In genomic region chr1:51518730-51519047, GRCh38 we compare ENCODE assay signal across 8 cellular contexts. TPM values are rescaled to one million over a fixed set of nuclear protein-coding genes. Genes with fewer than 3 reads are reported as not detected.
DNase-seq lines count a peak whose midpoint lies in the region; ATAC-seq, FAIRE-seq and TF ChIP-seq lines count a peak whose summit lies in the region.

No MANE protein-coding gene starts in this region.

- in situ Hi-C loops in brain microvascular endothelial cell (cut with HindIII; ENCODE audit: low pct_ligation_motif_present, low sequenced_read_pairs), result no loop called here

- no peak for TF ChIP-seq CTCF in A549 (IDR thresholded peaks at IDR 0.05)
- TF ChIP-seq CTCF in brain microvascular endothelial cell (IDR thresholded peaks at IDR 0.05; ENCODE audit: low read depth, low read length, missing control alignments), result no peak

- peaks cover 24% of the 10 kb centered on the region; the same call in 2 of the 3 replicates for H3K4me1 ChIP-seq in A549

- peak in 1 of 2 experiments; percentile 19 for DNase-seq in A549 (ENCODE audit: low read depth in 1 of 2, low spot score in 1 of 2)
- peak; percentile 66 for DNase-seq in SW480 (ENCODE audit: low spot score)
- DNase-seq in brain microvascular endothelial cell, result no peak
- peak; percentile 67 for DNase-seq in kidney tubule cell (ENCODE audit: low spot score)
- DNase-seq in stimulated activated CD8-positive, alpha-beta memory T cell treated with anti-CD3 and anti-CD28 coated beads, Interleukin-12 subunit alpha, Interleukin-12 subunit beta, amount 100 ng/mL, for 4 hours (ENCODE audit: low read depth), result peak; percentile 21
- DNase-seq in OCI-M2 (lab: John Stamatoyannopoulos, UW; ENCODE audit: unreplicated experiment), result no peak

- H3K36me3 ChIP-seq in brain microvascular endothelial cell (replicated peaks), result no peaks in the 10 kb centered on the region

- H3K9me3 ChIP-seq in A549, result no peaks in the 10 kb centered on the region

- peak; percentile 78 to 82 for ATAC-seq in A549
- peak; percentile 41 for ATAC-seq in GM18867 (IDR thresholded peaks at IDR 0.05; ENCODE audit: unreplicated experiment)
- ATAC-seq in HG03039 (IDR thresholded peaks at IDR 0.05; ENCODE audit: unreplicated experiment), result peak; percentile 39

- H3K27ac ChIP-seq in A549 (peak overlapping the region; percentile 90 to 99), brain microvascular endothelial cell (peak overlapping the region; percentile 60)

- TF ChIP-seq POLR2A in A549 (IDR thresholded peaks at IDR 0.05; ENCODE audit: low read length), result peak; percentile 18; the same call in 1 of the 2 replicates

- no peak for TF ChIP-seq RAD21 in A549 (conservative IDR thresholded peaks at IDR 0.05 in 1 of 2, IDR thresholded peaks at IDR 0.05 in 1 of 2)

- TF ChIP-seq EP300 in A549 (IDR thresholded peaks at IDR 0.05), result no peak

- no peaks in the 10 kb centered on the region for H3K27me3 ChIP-seq in brain microvascular endothelial cell (replicated peaks)

- no CpG with 5 or more reads among the region's 46 CpGs for WGBS in A549 (ENCODE audit: missing lambda C conversion rate)

- peak overlapping the region; percentile 84 for H3K4me2 ChIP-seq in A549

- CTCF ChIA-PET in A549 (lab: Yijun Ruan, JAX), result interaction anchor here (0.5 to 1.3 kb wide), 2 partner anchors 15 to 163 kb away, joined by 3 read pairs; no protein-coding TSS in a partner anchor

- POLR2A ChIA-PET in A549 (lab: Yijun Ruan, JAX), result interaction anchor here (0.7 kb wide), 2 partner anchors 42 to 171 kb away, joined by 3 read pairs; no protein-coding TSS in a partner anchor

- no peak for FAIRE-seq in A549 (lab: Jason Lieb, UNC)

- peak overlapping the region; percentile 74 for H3K4me3 ChIP-seq in A549
- H3K4me3 ChIP-seq in brain microvascular endothelial cell (ENCODE audit: low read depth, low read length), result peak overlapping the region; percentile 75

TF ChIP-seq in A549, 52 proteins besides CTCF, POLR2A, EP300 and RAD21:
- TF ChIP-seq ZSCAN20 (CRISPR knock-in tag; IDR thresholded peaks at IDR 0.05) (no peak), ELK1 (IDR thresholded peaks at IDR 0.05; ENCODE audit: low read depth, low read length) (no peak), RNF2 (IDR thresholded peaks at IDR 0.05; ENCODE audit: borderline replicate concordance, low read depth) (no peak), CEBPB (IDR thresholded peaks at IDR 0.05) (no peak), HOXA7 (CRISPR knock-in tag; IDR thresholded peaks at IDR 0.05) (no peak), PHF8 (IDR thresholded peaks at IDR 0.05; ENCODE audit: borderline replicate concordance, low read depth) (no peak; the same call in 1 of the 2 replicates)

RNA-seq across cellular contexts. Expression of gene EPS15, which starts 0.4 kb away (rescaled TPM):
- 33.4 and 35.4 TPM in 2 replicates for polyA plus RNA-seq in A549 (2011; rRNA removed)
- polyA plus RNA-seq in A549 (2012; cell fraction: cytosol; rRNA removed), result 5.5 and 5.8 TPM in 2 replicates
- polyA plus RNA-seq in A549 (2012; cell fraction: nucleus; rRNA removed), result 2.8 and 3.9 TPM in 2 replicates
- 10.0 to 10.9 TPM (median 10.9 TPM) in 3 replicates for polyA plus RNA-seq in A549 (2017; fragmentation: RNase III; extraction: RNeasy Plus Mini Kit Qiagen cat#74134 plus additional on column Dnase treatment)
- polyA minus RNA-seq in A549 (2011; rRNA and poly(A)+ RNA removed), result 19.9 and 20.6 TPM in 2 replicates

Comparison
In these comparisons a context has a peak if more than half of its experiments do, and no peak if none do; other contexts are left out.
1. DNase-seq: peak in SW480 (single experiment), kidney tubule cell (single experiment) and stimulated activated CD8-positive, alpha-beta memory T cell treated with anti-CD3 and anti-CD28 coated beads, Interleukin-12 subunit alpha, Interleukin-12 subunit beta, amount 100 ng/mL, for 4 hours (single experiment); none in brain microvascular endothelial cell (single experiment) and OCI-M2 (single experiment).
2. Peak in every context shown above with its lines, with median percentiles within 50 percentile points of each other: ATAC-seq.